Comparison of ENCODE assay signal across 19 cellular contexts in genomic region chr14:65780566-65780965, GRCh38.
"Had no signal": no experiment of that assay in that cellular context is flagged by ENCODE, and none has a peak within 500 bp of the region (broad histone marks: within the 10 kb centered on the region; RNA-seq: fewer than 3 reads in every experiment).

No MANE protein-coding gene starts in this region.

- H3K36me3 ChIP-seq: ovary, sigmoid colon, stomach, thyroid gland, uterus had no signal

- H3K27me3 ChIP-seq: dorsolateral prefrontal cortex, ovary, sigmoid colon, stomach, thyroid gland, uterus had no signal

- H3K9me3 ChIP-seq: ovary, psoas muscle, sigmoid colon, stomach, thyroid gland, uterus had no signal

- H3K4me1 ChIP-seq: psoas muscle, thyroid gland, uterus had no signal

- H3K27ac ChIP-seq: dorsolateral prefrontal cortex, ovary, psoas muscle, sigmoid colon, stomach, thyroid gland, uterus had no signal

- H3K4me3 ChIP-seq: dorsolateral prefrontal cortex, lung, ovary, psoas muscle, sigmoid colon, stomach, thyroid gland, uterus had no signal

- FAIRE-seq: frontal cortex, keratinocyte had no signal

- DNase-seq: dorsolateral prefrontal cortex; effector CD4-positive, alpha-beta T cell; head of caudate nucleus; natural killer cell; occipital lobe; ovary; posterior cingulate gyrus; psoas muscle; right cardiac atrium; sigmoid colon; stimulated activated CD4-positive, alpha-beta T cell treated with anti-CD3 and anti-CD28 coated beads, Interleukin-2, amount 100 ng/mL, for 24 hours; stimulated activated CD4-positive, alpha-beta T cell treated with anti-CD3 and anti-CD28 coated beads, Interleukin-4, amount 100 ng/mL, for 24 hours; stimulated activated naive CD4-positive, alpha-beta T cell treated with Interleukin-2 at 50 U/mL for 16 hours; stomach; thyroid gland; uterus had no signal
